ENCODE assay signal across 8 cellular contexts in the genomic region with DNA sequence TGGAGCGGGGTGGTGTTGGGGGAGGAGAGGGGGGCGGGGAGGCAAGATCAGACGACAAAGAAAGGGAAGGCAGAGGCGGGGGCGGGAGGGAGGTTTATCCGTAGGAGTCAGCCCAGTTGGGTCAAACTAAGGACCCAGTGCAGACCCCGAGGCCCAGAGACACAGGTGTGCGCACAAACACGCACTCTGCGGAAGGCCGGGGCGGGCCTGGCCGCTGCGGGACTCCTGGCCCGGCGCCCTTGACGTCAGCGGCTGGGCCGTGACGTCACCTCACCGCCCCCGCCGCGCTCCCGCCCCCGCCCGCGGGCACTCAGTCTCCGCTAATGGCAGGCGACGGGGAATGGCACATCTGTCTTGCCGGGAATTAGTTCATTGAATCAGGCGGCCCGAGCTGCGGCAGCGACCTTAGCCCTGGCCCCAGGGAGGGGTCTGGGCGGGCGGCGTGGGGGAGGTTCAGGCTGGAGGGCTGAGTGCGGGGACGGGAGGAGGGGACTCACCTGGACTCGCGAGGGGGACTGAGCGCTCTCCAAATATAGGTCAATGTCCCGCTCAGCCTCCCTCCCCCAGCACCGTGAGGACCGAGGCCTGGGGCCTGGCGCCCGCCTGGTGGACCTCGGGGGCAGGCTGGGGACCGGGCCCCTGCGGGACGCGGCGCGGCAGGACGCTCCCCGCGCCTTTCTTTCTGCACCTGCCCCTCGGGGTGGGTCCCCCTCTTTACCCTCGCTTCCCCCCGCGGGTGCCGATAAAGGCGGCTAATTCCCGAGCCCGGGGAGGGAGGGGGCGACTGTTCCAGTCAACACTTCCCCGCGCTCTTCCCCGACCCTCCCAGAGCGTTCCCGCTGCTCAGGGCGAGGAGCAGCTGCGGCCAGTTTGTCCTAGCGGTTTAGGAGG. TPM values are rescaled to one million over a fixed set of nuclear protein-coding genes. Genes with fewer than 3 reads are reported as not detected.
A peak's percentile ranks its signal among the peaks of the same experiment; 100 is the strongest.
DNase-seq lines count a peak whose midpoint lies in the region; ATAC-seq, FAIRE-seq and TF ChIP-seq lines count a peak whose summit lies in the region.

No MANE protein-coding gene starts in this region.

- H3K4me1 Mint-ChIP-seq in CD4-positive, CD25-positive, alpha-beta regulatory T cell, result peaks cover 0 to 8% (median 0%) of the 10 kb centered on the region in 4 donors

- POLR2A ChIA-PET in RWPE1 (lab: Yijun Ruan, JAX; ENCODE audit: low non-redundant PET), result no interaction called here
- POLR2A ChIA-PET in K562 (lab: Yijun Ruan, JAX), result no interaction called here

- 2% methylated on average over 14 of the region's 76 CpGs for WGBS in K562 (ENCODE audit: insufficient coverage, low coverage, missing lambda C conversion rate)

- no peak overlapping the region for H3K27ac ChIP-seq in CD4-positive, CD25-positive, alpha-beta regulatory T cell (ENCODE audit: insufficient read depth, low read length, poor library complexity, severe bottlenecking)
- H3K27ac ChIP-seq in RWPE1 (no peak overlapping the region), K562 (ENCODE audit: extremely low read depth, low read depth, low read length) (no peak overlapping the region), iPS-20b (ENCODE audit: low read length) (no peak overlapping the region)

- no peak for ATAC-seq in CD4-positive, CD25-positive, alpha-beta regulatory T cell (ENCODE audit: low read depth in 2 of 2)
- ATAC-seq in K562 (peak; percentile 58), GM19463 (IDR thresholded peaks at IDR 0.05; ENCODE audit: unreplicated experiment) (no peak), HG02973 (IDR thresholded peaks at IDR 0.05; ENCODE audit: unreplicated experiment) (no peak), GM21723 (IDR thresholded peaks at IDR 0.05; ENCODE audit: unreplicated experiment) (no peak)

- H3K27me3 ChIP-seq in CD4-positive, CD25-positive, alpha-beta regulatory T cell (ENCODE audit: control insufficient read depth, insufficient read depth, low read length), result peaks cover 6% of the 10 kb centered on the region
- H3K27me3 ChIP-seq in K562 (ENCODE audit: control insufficient read depth in 2 of 2, insufficient read depth in 2 of 2, low read length in 2 of 2), result peaks cover 3 to 45% of the 10 kb centered on the region in 2 experiments; a peak in 2 of 5 replicates
- H3K27me3 ChIP-seq in iPS-20b (ENCODE audit: insufficient read depth, low read length), result peaks cover 84% of the 10 kb centered on the region

- TF ChIP-seq EP300 in K562 (IDR thresholded peaks at IDR 0.05; ENCODE audit: low read length), result no peak

- H3K4me1 ChIP-seq in CD4-positive, CD25-positive, alpha-beta regulatory T cell (ENCODE audit: control insufficient read depth, insufficient read depth, low read length, poor library complexity, severe bottlenecking), result peaks cover 6% of the 10 kb centered on the region
- peaks cover 0 to 13% of the 10 kb centered on the region in 2 experiments; a peak in 2 of 5 replicates for H3K4me1 ChIP-seq in K562 (replicated peaks in 1 of 2; ENCODE audit: control insufficient read depth in 2 of 2, insufficient read depth in 2 of 2, low read length in 2 of 2)
- H3K4me1 ChIP-seq in iPS-20b (ENCODE audit: insufficient read depth, low read length), result peaks cover 9% of the 10 kb centered on the region; the same call in 1 of the 2 replicates

- H3K9me1 ChIP-seq in K562 (ENCODE audit: control insufficient read depth, insufficient read depth, low read length), result no peaks in the 10 kb centered on the region

- H3K4me2 ChIP-seq in K562 (ENCODE audit: insufficient read depth, low read length), result no peak overlapping the region

- TF ChIP-seq RAD21 in K562 (CRISPR knock-in tag; conservative IDR thresholded peaks at IDR 0.05 in 1 of 2, IDR thresholded peaks at IDR 0.05 in 1 of 2), result no peak

- DNase-seq in CD4-positive, CD25-positive, alpha-beta regulatory T cell, result peak in 2 of 3 donors; percentile 28 to 29
- DNase-seq in RWPE1 (ENCODE audit: low spot score) (peak; percentile 33), K562 (ENCODE audit: extremely low read depth in 1 of 4, low spot score in 3 of 4) (peak; percentile 40 to 73 (median 56))
- peak; percentile 31 for DNase-seq in stimulated activated CD4-positive, alpha-beta T cell treated with anti-CD3 and anti-CD28 coated beads, Interleukin-12 subunit alpha, Interleukin-12 subunit beta, amount 100 ng/mL, for 4 hours

- H3K9me3 Mint-ChIP-seq in CD4-positive, CD25-positive, alpha-beta regulatory T cell, result peaks cover 0 to 3% (median 0%) of the 10 kb centered on the region in 7 donors

- H3K27ac Mint-ChIP-seq in CD4-positive, CD25-positive, alpha-beta regulatory T cell, result no peak overlapping the region

- H3K36me3 Mint-ChIP-seq in CD4-positive, CD25-positive, alpha-beta regulatory T cell, result peaks cover 4% of the 10 kb centered on the region

- H3K9me3 ChIP-seq in CD4-positive, CD25-positive, alpha-beta regulatory T cell (ENCODE audit: control insufficient read depth in 2 of 2, low read length in 2 of 2), result no peaks in the 10 kb centered on the region
- no peaks in the 10 kb centered on the region for H3K9me3 ChIP-seq in K562 (replicated peaks; ENCODE audit: control insufficient read depth, insufficient read depth, low read depth, low read length)
- H3K9me3 ChIP-seq in iPS-20b (ENCODE audit: insufficient read depth, low read depth, low read length), result no peaks in the 10 kb centered on the region

- no peaks in the 10 kb centered on the region for H4K20me1 ChIP-seq in K562 (replicated peaks; ENCODE audit: control insufficient read depth, insufficient read depth, low read length)

- in situ Hi-C loops in K562 (cut with MboI), result no loop called here

- no peaks in the 10 kb centered on the region for H3K79me2 ChIP-seq in K562 (ENCODE audit: control insufficient read depth, insufficient read depth, low read length)

- no TSS peak for BruUV-seq in K562 (replicated peaks; lab: Mats Ljungman, UMichigan)

- H3K36me3 ChIP-seq in CD4-positive, CD25-positive, alpha-beta regulatory T cell (ENCODE audit: control insufficient read depth, insufficient read depth, low read length), result no peaks in the 10 kb centered on the region
- H3K36me3 ChIP-seq in K562 (ENCODE audit: control insufficient read depth, insufficient read depth, low read length), result no peaks in the 10 kb centered on the region
- no peaks in the 10 kb centered on the region for H3K36me3 ChIP-seq in iPS-20b (ENCODE audit: insufficient read depth, low read depth, low read length)

- intact Hi-C loops in K562 (cut with micrococcal nuclease), result no loop called here

- CTCF ChIA-PET in RWPE1 (lab: Yijun Ruan, JAX) (interaction anchor here (0.6 kb wide), 1 partner anchor 1097 kb away, joined by 5 read pairs; no protein-coding TSS in a partner anchor), K562 (lab: Yijun Ruan, JAX; ENCODE audit: low intra/inter-chr PET ratio) (no interaction called here)

- peak overlapping the region in 1 of 4 donors; percentile 76 for H3K4me3 Mint-ChIP-seq in CD4-positive, CD25-positive, alpha-beta regulatory T cell

- H2AFZ ChIP-seq in K562 (ENCODE audit: low read depth, low read length), result no peak overlapping the region

- no peak for TF ChIP-seq POLR2A in K562 (conservative IDR thresholded peaks at IDR 0.05)

- peaks cover 48% of the 10 kb centered on the region for H3K27me3 Mint-ChIP-seq in CD4-positive, CD25-positive, alpha-beta regulatory T cell

- FAIRE-seq in K562 (lab: Jason Lieb, UNC), result no peak

- no peak overlapping the region for H3K9ac ChIP-seq in K562 (ENCODE audit: insufficient read depth in 1 of 2, low read depth in 2 of 2, low read length in 2 of 2)
- H3K9ac ChIP-seq in iPS-20b (ENCODE audit: low read depth, low read length), result no peak overlapping the region

- no peak for TF ChIP-seq CTCF in RWPE1 (conservative IDR thresholded peaks at IDR 0.05; ENCODE audit: low read depth)
- no peak for TF ChIP-seq CTCF in K562 (IDR thresholded peaks at IDR 0.05 in 2 of 3, conservative IDR thresholded peaks at IDR 0.05 in 1 of 3; ENCODE audit: insufficient read depth in 2 of 3, low read depth in 1 of 3, low read length in 3 of 3)

- no peak overlapping the region for H3K4me3 ChIP-seq in CD4-positive, CD25-positive, alpha-beta regulatory T cell (ENCODE audit: low read depth, low read length)
- H3K4me3 ChIP-seq in K562 (no peak overlapping the region), iPS-20b (ENCODE audit: low read length) (peak overlapping the region; percentile 69)

RNA-seq across cellular contexts. Expression of a gene that starts 15.5 kb away (rescaled TPM):
- not detected for total RNA-seq in CD4-positive, CD25-positive, alpha-beta regulatory T cell
- polyA plus RNA-seq in CD4-positive, CD25-positive, alpha-beta regulatory T cell, result not detected
- total RNA-seq in K562 (2011; cell fraction: chromatin; rRNA removed; ENCODE audit: low replicate concordance), result not detected in 2 replicates
- total RNA-seq in K562 (2011; cell fraction: nucleolus; rRNA removed), result not detected in 2 replicates
- not detected in 2 replicates for total RNA-seq in K562 (2011; cell fraction: nucleoplasm; rRNA removed)
- total RNA-seq in K562 (2014; rRNA removed) (not detected in 2 replicates), K562 (2014; rRNA removed; fragmentation: Illumina TruSeq; extraction: Trizol) (not detected in 2 replicates), K562 (2015; rRNA removed; fragmentation: Illumina TruSeq; extraction: Trizol) (not detected in 2 replicates), K562 (2021) (0.09 TPM in 1 of 2 replicates, not detected in the other)
- polyA plus RNA-seq in K562 (2011; rRNA removed) (not detected in 2 replicates), K562 (2014; fragmentation: Illumina TruSeq; extraction: Trizol) (not detected in 2 replicates), K562 (2014; fragmentation: Nextera tagmentation; extraction: Ambion mirVana) (not detected), K562 (2014; rRNA removed) (not detected in 2 replicates)
- polyA plus RNA-seq in K562 (2011; cell fraction: cytosol; rRNA removed), result not detected in 2 replicates
- not detected in 2 replicates for polyA plus RNA-seq in K562 (2011; cell fraction: nucleus; rRNA removed)
- polyA plus RNA-seq in K562 (2012), result not detected in 2 replicates
- polyA minus RNA-seq in K562 (2011; rRNA and poly(A)+ RNA removed), result not detected in 2 replicates
- not detected in 2 replicates for polyA minus RNA-seq in K562 (2011; cell fraction: cytosol; rRNA and poly(A)+ RNA removed)
- polyA minus RNA-seq in K562 (2011; cell fraction: nucleus; rRNA and poly(A)+ RNA removed), result not detected in 2 replicates

RNA-seq across cellular contexts. Expression of a gene that starts 17.0 kb away (rescaled TPM):
- total RNA-seq in CD4-positive, CD25-positive, alpha-beta regulatory T cell, result not detected
- polyA plus RNA-seq in CD4-positive, CD25-positive, alpha-beta regulatory T cell, result not detected
- not detected in 2 replicates for total RNA-seq in K562 (2011; cell fraction: chromatin; rRNA removed; ENCODE audit: low replicate concordance)
- total RNA-seq in K562 (2011; cell fraction: nucleolus; rRNA removed), result not detected in 2 replicates
- not detected in 2 replicates for total RNA-seq in K562 (2011; cell fraction: nucleoplasm; rRNA removed)
- total RNA-seq in K562 (2014; rRNA removed), result not detected in 2 replicates
- total RNA-seq in K562 (2014; rRNA removed; fragmentation: Illumina TruSeq; extraction: Trizol), result not detected in 2 replicates
- not detected in 2 replicates for total RNA-seq in K562 (2015; rRNA removed; fragmentation: Illumina TruSeq; extraction: Trizol)
- total RNA-seq in K562 (2021), result not detected in 2 replicates
- polyA plus RNA-seq in K562 (2011; rRNA removed), result not detected in 2 replicates
- not detected in 2 replicates for polyA plus RNA-seq in K562 (2011; cell fraction: cytosol; rRNA removed)
- polyA plus RNA-seq in K562 (2011; cell fraction: nucleus; rRNA removed), result not detected in 2 replicates
- polyA plus RNA-seq in K562 (2012), result not detected in 2 replicates
- polyA plus RNA-seq in K562 (2014; fragmentation: Illumina TruSeq; extraction: Trizol), result not detected in 2 replicates
- not detected for polyA plus RNA-seq in K562 (2014; fragmentation: Nextera tagmentation; extraction: Ambion mirVana)
- not detected in 2 replicates for polyA plus RNA-seq in K562 (2014; rRNA removed)
- polyA minus RNA-seq in K562 (2011; rRNA and poly(A)+ RNA removed), result not detected in 2 replicates
- polyA minus RNA-seq in K562 (2011; cell fraction: cytosol; rRNA and poly(A)+ RNA removed), result not detected in 2 replicates
- not detected in 2 replicates for polyA minus RNA-seq in K562 (2011; cell fraction: nucleus; rRNA and poly(A)+ RNA removed)

RNA-seq across cellular contexts. Expression of a gene that starts 22.8 kb away (rescaled TPM):
- not detected for total RNA-seq in CD4-positive, CD25-positive, alpha-beta regulatory T cell
- polyA plus RNA-seq in CD4-positive, CD25-positive, alpha-beta regulatory T cell, result not detected
- not detected in 2 replicates for total RNA-seq in K562 (2011; cell fraction: chromatin; rRNA removed; ENCODE audit: low replicate concordance)
- not detected in 2 replicates for total RNA-seq in K562 (2011; cell fraction: nucleolus; rRNA removed)
- total RNA-seq in K562 (2011; cell fraction: nucleoplasm; rRNA removed), result not detected in 2 replicates
- total RNA-seq in K562 (2014; rRNA removed) (not detected in 2 replicates), K562 (2014; rRNA removed; fragmentation: Illumina TruSeq; extraction: Trizol) (not detected in 2 replicates), K562 (2015; rRNA removed; fragmentation: Illumina TruSeq; extraction: Trizol) (not detected in 2 replicates), K562 (2021) (not detected in 2 replicates)
- polyA plus RNA-seq in K562 (2011; rRNA removed) (not detected in 2 replicates), K562 (2014; fragmentation: Illumina TruSeq; extraction: Trizol) (not detected in 2 replicates), K562 (2014; fragmentation: Nextera tagmentation; extraction: Ambion mirVana) (not detected), K562 (2014; rRNA removed) (not detected in 2 replicates)
- not detected in 2 replicates for polyA plus RNA-seq in K562 (2011; cell fraction: cytosol; rRNA removed)
- not detected in 2 replicates for polyA plus RNA-seq in K562 (2011; cell fraction: nucleus; rRNA removed)
- polyA plus RNA-seq in K562 (2012), result not detected in 2 replicates
- not detected in 2 replicates for polyA minus RNA-seq in K562 (2011; rRNA and poly(A)+ RNA removed)
- not detected in 2 replicates for polyA minus RNA-seq in K562 (2011; cell fraction: cytosol; rRNA and poly(A)+ RNA removed)
- not detected in 2 replicates for polyA minus RNA-seq in K562 (2011; cell fraction: nucleus; rRNA and poly(A)+ RNA removed)

RNA-seq across cellular contexts. Expression of a gene that starts 36.3 kb away (rescaled TPM):
- not detected for total RNA-seq in CD4-positive, CD25-positive, alpha-beta regulatory T cell
- under 1 TPM in 1 of 4 donors, not detected in 3; 0.07 TPM for polyA plus RNA-seq in CD4-positive, CD25-positive, alpha-beta regulatory T cell
- total RNA-seq in K562 (2011; cell fraction: chromatin; rRNA removed; ENCODE audit: low replicate concordance), result not detected in 2 replicates
- not detected in 2 replicates for total RNA-seq in K562 (2011; cell fraction: nucleolus; rRNA removed)
- total RNA-seq in K562 (2011; cell fraction: nucleoplasm; rRNA removed), result not detected in 2 replicates
- total RNA-seq in K562 (2014; rRNA removed) (not detected in 2 replicates), K562 (2014; rRNA removed; fragmentation: Illumina TruSeq; extraction: Trizol) (not detected in 2 replicates), K562 (2015; rRNA removed; fragmentation: Illumina TruSeq; extraction: Trizol) (not detected in 2 replicates), K562 (2021) (not detected in 2 replicates)
- polyA plus RNA-seq in K562 (2011; rRNA removed) (not detected in 2 replicates), K562 (2014; fragmentation: Illumina TruSeq; extraction: Trizol) (not detected in 2 replicates), K562 (2014; fragmentation: Nextera tagmentation; extraction: Ambion mirVana) (not detected), K562 (2014; rRNA removed) (not detected in 2 replicates)
- polyA plus RNA-seq in K562 (2011; cell fraction: cytosol; rRNA removed), result not detected in 2 replicates
- polyA plus RNA-seq in K562 (2011; cell fraction: nucleus; rRNA removed), result not detected in 2 replicates
- 0.07 TPM in 1 of 2 replicates, not detected in the other for polyA plus RNA-seq in K562 (2012)
- not detected in 2 replicates for polyA minus RNA-seq in K562 (2011; rRNA and poly(A)+ RNA removed)
- polyA minus RNA-seq in K562 (2011; cell fraction: cytosol; rRNA and poly(A)+ RNA removed), result not detected in 2 replicates
- polyA minus RNA-seq in K562 (2011; cell fraction: nucleus; rRNA and poly(A)+ RNA removed), result not detected in 2 replicates

RNA-seq across cellular contexts. Expression of a gene that starts 47.2 kb away (rescaled TPM):
- not detected for total RNA-seq in CD4-positive, CD25-positive, alpha-beta regulatory T cell
- not detected for polyA plus RNA-seq in CD4-positive, CD25-positive, alpha-beta regulatory T cell
- not detected in 2 replicates for total RNA-seq in K562 (2011; cell fraction: chromatin; rRNA removed; ENCODE audit: low replicate concordance)
- not detected in 2 replicates for total RNA-seq in K562 (2011; cell fraction: nucleolus; rRNA removed)
- total RNA-seq in K562 (2011; cell fraction: nucleoplasm; rRNA removed), result not detected in 2 replicates
- not detected in 2 replicates for total RNA-seq in K562 (2014; rRNA removed)
- not detected in 2 replicates for total RNA-seq in K562 (2014; rRNA removed; fragmentation: Illumina TruSeq; extraction: Trizol)
- not detected in 2 replicates for total RNA-seq in K562 (2015; rRNA removed; fragmentation: Illumina TruSeq; extraction: Trizol)
- not detected in 2 replicates for total RNA-seq in K562 (2021)
- not detected in 2 replicates for polyA plus RNA-seq in K562 (2011; rRNA removed)
- 0.03 TPM in 1 of 2 replicates, not detected in the other for polyA plus RNA-seq in K562 (2011; cell fraction: cytosol; rRNA removed)
- polyA plus RNA-seq in K562 (2011; cell fraction: nucleus; rRNA removed), result not detected in 2 replicates
- polyA plus RNA-seq in K562 (2012), result not detected in 2 replicates
- polyA plus RNA-seq in K562 (2014; fragmentation: Illumina TruSeq; extraction: Trizol), result not detected in 2 replicates
- polyA plus RNA-seq in K562 (2014; fragmentation: Nextera tagmentation; extraction: Ambion mirVana), result not detected
- not detected in 2 replicates for polyA plus RNA-seq in K562 (2014; rRNA removed)
- not detected in 2 replicates for polyA minus RNA-seq in K562 (2011; rRNA and poly(A)+ RNA removed)
- not detected in 2 replicates for polyA minus RNA-seq in K562 (2011; cell fraction: cytosol; rRNA and poly(A)+ RNA removed)
- polyA minus RNA-seq in K562 (2011; cell fraction: nucleus; rRNA and poly(A)+ RNA removed), result not detected in 2 replicates
